Comparison of ENCODE assay signal across 1 cellular context in the genomic region with DNA sequence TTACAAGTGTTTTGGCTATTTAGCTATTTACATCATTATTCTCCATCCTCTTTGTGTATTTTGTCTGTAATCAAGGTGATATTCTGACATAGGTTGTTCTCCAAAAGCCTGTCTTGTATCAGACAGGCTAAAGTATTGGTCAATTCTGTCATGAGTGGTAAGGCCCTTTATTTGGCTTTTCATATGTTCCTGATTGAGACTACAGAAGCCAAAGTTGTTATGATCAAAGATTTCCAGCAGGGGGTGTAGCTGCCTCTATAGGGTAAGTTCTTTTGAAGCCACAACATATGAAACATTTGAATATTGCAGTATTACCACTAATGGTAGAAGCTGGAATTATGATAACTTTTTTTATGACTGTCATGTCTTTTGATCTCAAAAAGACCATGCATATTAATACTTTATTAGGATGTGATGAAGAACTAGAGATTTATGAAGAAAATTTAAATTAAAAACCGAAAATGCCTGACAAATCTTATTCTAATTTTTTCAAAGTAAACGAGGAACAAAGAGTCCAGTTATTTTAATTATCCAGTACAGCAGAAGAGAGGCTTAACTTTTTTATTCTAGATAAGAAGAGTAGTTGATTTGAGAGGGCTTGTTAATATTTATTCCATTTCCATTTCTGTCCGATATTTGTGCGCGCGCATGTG.
TF ChIP-seq lines count a peak whose summit lies in the region.

No MANE protein-coding gene starts in this region.

TF ChIP-seq in HepG2, 621 proteins besides CTCF, POLR2A, EP300 and RAD21 (continued from another document and continues in another):
- TF ChIP-seq, protein P1, sequence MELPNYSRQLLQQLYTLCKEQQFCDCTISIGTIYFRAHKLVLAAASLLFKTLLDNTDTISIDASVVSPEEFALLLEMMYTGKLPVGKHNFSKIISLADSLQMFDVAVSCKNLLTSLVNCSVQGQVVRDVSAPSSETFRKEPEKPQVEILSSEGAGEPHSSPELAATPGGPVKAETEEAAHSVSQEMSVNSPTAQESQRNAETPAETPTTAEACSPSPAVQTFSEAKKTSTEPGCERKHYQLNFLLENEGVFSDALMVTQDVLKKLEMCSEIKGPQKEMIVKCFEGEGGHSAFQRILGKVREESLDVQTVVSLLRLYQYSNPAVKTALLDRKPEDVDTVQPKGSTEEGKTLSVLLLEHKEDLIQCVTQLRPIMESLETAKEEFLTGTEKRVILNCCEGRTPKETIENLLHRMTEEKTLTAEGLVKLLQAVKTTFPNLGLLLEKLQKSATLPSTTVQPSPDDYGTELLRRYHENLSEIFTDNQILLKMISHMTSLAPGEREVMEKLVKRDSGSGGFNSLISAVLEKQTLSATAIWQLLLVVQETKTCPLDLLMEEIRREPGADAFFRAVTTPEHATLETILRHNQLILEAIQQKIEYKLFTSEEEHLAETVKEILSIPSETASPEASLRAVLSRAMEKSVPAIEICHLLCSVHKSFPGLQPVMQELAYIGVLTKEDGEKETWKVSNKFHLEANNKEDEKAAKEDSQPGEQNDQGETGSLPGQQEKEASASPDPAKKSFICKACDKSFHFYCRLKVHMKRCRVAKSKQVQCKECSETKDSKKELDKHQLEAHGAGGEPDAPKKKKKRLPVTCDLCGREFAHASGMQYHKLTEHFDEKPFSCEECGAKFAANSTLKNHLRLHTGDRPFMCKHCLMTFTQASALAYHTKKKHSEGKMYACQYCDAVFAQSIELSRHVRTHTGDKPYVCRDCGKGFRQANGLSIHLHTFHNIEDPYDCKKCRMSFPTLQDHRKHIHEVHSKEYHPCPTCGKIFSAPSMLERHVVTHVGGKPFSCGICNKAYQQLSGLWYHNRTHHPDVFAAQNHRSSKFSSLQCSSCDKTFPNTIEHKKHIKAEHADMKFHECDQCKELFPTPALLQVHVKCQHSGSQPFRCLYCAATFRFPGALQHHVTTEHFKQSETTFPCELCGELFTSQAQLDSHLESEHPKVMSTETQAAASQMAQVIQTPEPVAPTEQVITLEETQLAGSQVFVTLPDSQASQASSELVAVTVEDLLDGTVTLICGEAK (IDR thresholded peaks at IDR 0.05) = no peak
- TF ChIP-seq, protein P1 (CRISPR knock-in tag; IDR thresholded peaks at IDR 0.05) = no peak
- TF ChIP-seq ETV5 (CRISPR knock-in tag; IDR thresholded peaks at IDR 0.05; ENCODE audit: borderline replicate concordance) (no peak), SRSF4 (IDR thresholded peaks at IDR 0.05; ENCODE audit: low read depth, low read length, poor library complexity, severe bottlenecking) (no peak), HNF4A (CRISPR knock-in tag; IDR thresholded peaks at IDR 0.05) (no peak), REXO4 (CRISPR knock-in tag; IDR thresholded peaks at IDR 0.05; ENCODE audit: borderline replicate concordance) (no peak), ATM (IDR thresholded peaks at IDR 0.05; ENCODE audit: borderline replicate concordance) (no peak), HOXA5 (CRISPR knock-in tag; IDR thresholded peaks at IDR 0.05) (0 out of 2 replicates have a peak, but pooled peaks have one; percentile 76), ELF3 (CRISPR knock-in tag; IDR thresholded peaks at IDR 0.05) (peak; percentile 77), ZNF550 (CRISPR knock-in tag; IDR thresholded peaks at IDR 0.05; ENCODE audit: borderline replicate concordance) (no peak), NFE2L2 (IDR thresholded peaks at IDR 0.05; ENCODE audit: low read length) (no peak), DNMT3B (CRISPR knock-in tag; conservative IDR thresholded peaks at IDR 0.05) (no peak), CHD4 (IDR thresholded peaks at IDR 0.05; ENCODE audit: borderline replicate concordance, low read length) (no peak), RFX3 (CRISPR knock-in tag; IDR thresholded peaks at IDR 0.05) (peak; percentile 43), ZFAT (CRISPR knock-in tag; conservative IDR thresholded peaks at IDR 0.05) (no peak), KDM2A (CRISPR knock-in tag; IDR thresholded peaks at IDR 0.05; ENCODE audit: borderline replicate concordance, low read depth) (no peak), ZNF841 (CRISPR knock-in tag; IDR thresholded peaks at IDR 0.05; ENCODE audit: borderline replicate concordance) (no peak), RORA (CRISPR knock-in tag; IDR thresholded peaks at IDR 0.05) (no peak), ZC3H13 (CRISPR knock-in tag; IDR thresholded peaks at IDR 0.05) (no peak), HNRNPL (IDR thresholded peaks at IDR 0.05; ENCODE audit: low read depth, low read length) (no peak), SAP130 (CRISPR knock-in tag; IDR thresholded peaks at IDR 0.05; ENCODE audit: low read depth) (peak; percentile 28; the same call in 1 of the 2 replicates), NR2F6 (IDR thresholded peaks at IDR 0.05) (no peak), NR2F6 (CRISPR knock-in tag; IDR thresholded peaks at IDR 0.05) (no peak), ZFP36L1 (CRISPR knock-in tag; IDR thresholded peaks at IDR 0.05) (no peak), NAIF1 (CRISPR knock-in tag; IDR thresholded peaks at IDR 0.05; ENCODE audit: borderline replicate concordance) (no peak), YY1 (IDR thresholded peaks at IDR 0.05; ENCODE audit: insufficient read depth, insufficient replicate concordance, low read depth, low read length) (no peak), BORCS8-MEF2B (CRISPR knock-in tag; IDR thresholded peaks at IDR 0.05) (no peak)
- TF ChIP-seq, protein P2, sequence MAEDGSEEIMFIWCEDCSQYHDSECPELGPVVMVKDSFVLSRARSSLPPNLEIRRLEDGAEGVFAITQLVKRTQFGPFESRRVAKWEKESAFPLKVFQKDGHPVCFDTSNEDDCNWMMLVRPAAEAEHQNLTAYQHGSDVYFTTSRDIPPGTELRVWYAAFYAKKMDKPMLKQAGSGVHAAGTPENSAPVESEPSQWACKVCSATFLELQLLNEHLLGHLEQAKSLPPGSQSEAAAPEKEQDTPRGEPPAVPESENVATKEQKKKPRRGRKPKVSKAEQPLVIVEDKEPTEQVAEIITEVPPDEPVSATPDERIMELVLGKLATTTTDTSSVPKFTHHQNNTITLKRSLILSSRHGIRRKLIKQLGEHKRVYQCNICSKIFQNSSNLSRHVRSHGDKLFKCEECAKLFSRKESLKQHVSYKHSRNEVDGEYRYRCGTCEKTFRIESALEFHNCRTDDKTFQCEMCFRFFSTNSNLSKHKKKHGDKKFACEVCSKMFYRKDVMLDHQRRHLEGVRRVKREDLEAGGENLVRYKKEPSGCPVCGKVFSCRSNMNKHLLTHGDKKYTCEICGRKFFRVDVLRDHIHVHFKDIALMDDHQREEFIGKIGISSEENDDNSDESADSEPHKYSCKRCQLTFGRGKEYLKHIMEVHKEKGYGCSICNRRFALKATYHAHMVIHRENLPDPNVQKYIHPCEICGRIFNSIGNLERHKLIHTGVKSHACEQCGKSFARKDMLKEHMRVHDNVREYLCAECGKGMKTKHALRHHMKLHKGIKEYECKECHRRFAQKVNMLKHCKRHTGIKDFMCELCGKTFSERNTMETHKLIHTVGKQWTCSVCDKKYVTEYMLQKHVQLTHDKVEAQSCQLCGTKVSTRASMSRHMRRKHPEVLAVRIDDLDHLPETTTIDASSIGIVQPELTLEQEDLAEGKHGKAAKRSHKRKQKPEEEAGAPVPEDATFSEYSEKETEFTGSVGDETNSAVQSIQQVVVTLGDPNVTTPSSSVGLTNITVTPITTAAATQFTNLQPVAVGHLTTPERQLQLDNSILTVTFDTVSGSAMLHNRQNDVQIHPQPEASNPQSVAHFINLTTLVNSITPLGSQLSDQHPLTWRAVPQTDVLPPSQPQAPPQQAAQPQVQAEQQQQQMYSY (CRISPR knock-in tag; IDR thresholded peaks at IDR 0.05) = no peak
- TF ChIP-seq, protein P3, sequence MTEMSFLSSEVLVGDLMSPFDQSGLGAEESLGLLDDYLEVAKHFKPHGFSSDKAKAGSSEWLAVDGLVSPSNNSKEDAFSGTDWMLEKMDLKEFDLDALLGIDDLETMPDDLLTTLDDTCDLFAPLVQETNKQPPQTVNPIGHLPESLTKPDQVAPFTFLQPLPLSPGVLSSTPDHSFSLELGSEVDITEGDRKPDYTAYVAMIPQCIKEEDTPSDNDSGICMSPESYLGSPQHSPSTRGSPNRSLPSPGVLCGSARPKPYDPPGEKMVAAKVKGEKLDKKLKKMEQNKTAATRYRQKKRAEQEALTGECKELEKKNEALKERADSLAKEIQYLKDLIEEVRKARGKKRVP (CRISPR knock-in tag; IDR thresholded peaks at IDR 0.05) = no peak
- TF ChIP-seq, protein P4, sequence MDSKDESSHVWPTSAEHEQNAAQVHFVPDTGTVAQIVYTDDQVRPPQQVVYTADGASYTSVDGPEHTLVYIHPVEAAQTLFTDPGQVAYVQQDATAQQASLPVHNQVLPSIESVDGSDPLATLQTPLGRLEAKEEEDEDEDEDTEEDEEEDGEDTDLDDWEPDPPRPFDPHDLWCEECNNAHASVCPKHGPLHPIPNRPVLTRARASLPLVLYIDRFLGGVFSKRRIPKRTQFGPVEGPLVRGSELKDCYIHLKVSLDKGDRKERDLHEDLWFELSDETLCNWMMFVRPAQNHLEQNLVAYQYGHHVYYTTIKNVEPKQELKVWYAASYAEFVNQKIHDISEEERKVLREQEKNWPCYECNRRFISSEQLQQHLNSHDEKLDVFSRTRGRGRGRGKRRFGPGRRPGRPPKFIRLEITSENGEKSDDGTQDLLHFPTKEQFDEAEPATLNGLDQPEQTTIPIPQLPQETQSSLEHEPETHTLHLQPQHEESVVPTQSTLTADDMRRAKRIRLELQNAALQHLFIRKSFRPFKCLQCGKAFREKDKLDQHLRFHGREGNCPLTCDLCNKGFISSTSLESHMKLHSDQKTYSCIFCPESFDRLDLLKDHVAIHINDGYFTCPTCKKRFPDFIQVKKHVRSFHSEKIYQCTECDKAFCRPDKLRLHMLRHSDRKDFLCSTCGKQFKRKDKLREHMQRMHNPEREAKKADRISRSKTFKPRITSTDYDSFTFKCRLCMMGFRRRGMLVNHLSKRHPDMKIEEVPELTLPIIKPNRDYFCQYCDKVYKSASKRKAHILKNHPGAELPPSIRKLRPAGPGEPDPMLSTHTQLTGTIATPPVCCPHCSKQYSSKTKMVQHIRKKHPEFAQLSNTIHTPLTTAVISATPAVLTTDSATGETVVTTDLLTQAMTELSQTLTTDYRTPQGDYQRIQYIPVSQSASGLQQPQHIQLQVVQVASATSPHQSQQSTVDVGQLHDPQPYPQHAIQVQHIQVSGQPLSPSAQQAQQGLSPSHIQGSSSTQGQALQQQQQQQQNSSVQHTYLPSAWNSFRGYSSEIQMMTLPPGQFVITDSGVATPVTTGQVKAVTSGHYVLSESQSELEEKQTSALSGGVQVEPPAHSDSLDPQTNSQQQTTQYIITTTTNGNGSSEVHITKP (CRISPR knock-in tag; IDR thresholded peaks at IDR 0.05; ENCODE audit: low read depth) = no peak
- TF ChIP-seq, protein P5, sequence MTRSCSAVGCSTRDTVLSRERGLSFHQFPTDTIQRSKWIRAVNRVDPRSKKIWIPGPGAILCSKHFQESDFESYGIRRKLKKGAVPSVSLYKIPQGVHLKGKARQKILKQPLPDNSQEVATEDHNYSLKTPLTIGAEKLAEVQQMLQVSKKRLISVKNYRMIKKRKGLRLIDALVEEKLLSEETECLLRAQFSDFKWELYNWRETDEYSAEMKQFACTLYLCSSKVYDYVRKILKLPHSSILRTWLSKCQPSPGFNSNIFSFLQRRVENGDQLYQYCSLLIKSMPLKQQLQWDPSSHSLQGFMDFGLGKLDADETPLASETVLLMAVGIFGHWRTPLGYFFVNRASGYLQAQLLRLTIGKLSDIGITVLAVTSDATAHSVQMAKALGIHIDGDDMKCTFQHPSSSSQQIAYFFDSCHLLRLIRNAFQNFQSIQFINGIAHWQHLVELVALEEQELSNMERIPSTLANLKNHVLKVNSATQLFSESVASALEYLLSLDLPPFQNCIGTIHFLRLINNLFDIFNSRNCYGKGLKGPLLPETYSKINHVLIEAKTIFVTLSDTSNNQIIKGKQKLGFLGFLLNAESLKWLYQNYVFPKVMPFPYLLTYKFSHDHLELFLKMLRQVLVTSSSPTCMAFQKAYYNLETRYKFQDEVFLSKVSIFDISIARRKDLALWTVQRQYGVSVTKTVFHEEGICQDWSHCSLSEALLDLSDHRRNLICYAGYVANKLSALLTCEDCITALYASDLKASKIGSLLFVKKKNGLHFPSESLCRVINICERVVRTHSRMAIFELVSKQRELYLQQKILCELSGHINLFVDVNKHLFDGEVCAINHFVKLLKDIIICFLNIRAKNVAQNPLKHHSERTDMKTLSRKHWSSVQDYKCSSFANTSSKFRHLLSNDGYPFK (CRISPR knock-in tag; IDR thresholded peaks at IDR 0.05; ENCODE audit: borderline replicate concordance) = no peak
- TF ChIP-seq, protein P6, sequence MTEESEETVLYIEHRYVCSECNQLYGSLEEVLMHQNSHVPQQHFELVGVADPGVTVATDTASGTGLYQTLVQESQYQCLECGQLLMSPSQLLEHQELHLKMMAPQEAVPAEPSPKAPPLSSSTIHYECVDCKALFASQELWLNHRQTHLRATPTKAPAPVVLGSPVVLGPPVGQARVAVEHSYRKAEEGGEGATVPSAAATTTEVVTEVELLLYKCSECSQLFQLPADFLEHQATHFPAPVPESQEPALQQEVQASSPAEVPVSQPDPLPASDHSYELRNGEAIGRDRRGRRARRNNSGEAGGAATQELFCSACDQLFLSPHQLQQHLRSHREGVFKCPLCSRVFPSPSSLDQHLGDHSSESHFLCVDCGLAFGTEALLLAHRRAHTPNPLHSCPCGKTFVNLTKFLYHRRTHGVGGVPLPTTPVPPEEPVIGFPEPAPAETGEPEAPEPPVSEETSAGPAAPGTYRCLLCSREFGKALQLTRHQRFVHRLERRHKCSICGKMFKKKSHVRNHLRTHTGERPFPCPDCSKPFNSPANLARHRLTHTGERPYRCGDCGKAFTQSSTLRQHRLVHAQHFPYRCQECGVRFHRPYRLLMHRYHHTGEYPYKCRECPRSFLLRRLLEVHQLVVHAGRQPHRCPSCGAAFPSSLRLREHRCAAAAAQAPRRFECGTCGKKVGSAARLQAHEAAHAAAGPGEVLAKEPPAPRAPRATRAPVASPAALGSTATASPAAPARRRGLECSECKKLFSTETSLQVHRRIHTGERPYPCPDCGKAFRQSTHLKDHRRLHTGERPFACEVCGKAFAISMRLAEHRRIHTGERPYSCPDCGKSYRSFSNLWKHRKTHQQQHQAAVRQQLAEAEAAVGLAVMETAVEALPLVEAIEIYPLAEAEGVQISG (CRISPR knock-in tag; IDR thresholded peaks at IDR 0.05) = no peak
